Comparison of ENCODE assay signal across 8 cellular contexts in genomic region chr1:85258536-85259117, GRCh38. TPM values are rescaled to one million over a fixed set of nuclear protein-coding genes. Genes with fewer than 3 reads are reported as not detected.
A peak's percentile ranks its signal among the peaks of the same experiment; 100 is the strongest.
DNase-seq lines count a peak whose midpoint lies in the region; ATAC-seq, FAIRE-seq and TF ChIP-seq lines count a peak whose summit lies in the region.

No MANE protein-coding gene starts in this region.

- peak; percentile 27 for FAIRE-seq in H54 (lab: Jason Lieb, UNC)

- no peak for TF ChIP-seq CTCF in activated B cell treated with CpG ODN at 0.5 μM for 24 hours (IDR thresholded peaks at IDR 0.05)

- H3K4me3 ChIP-seq in right cardiac atrium (ENCODE audit: low read length) = peak overlapping the region; percentile 96

- peaks cover 56% of the 10 kb centered on the region for H3K36me3 Mint-ChIP-seq in activated B cell treated with CpG ODN at 0.5 μM for 24 hours (ENCODE audit: low read depth)
- peaks cover 65% of the 10 kb centered on the region for H3K36me3 Mint-ChIP-seq in stimulated activated effector memory CD8-positive, alpha-beta T cell treated with anti-CD3 and anti-CD28 coated beads, Interleukin-12 subunit alpha, Interleukin-12 subunit beta, amount 100 ng/mL, for 72 hours

- intact Hi-C loops in activated B cell treated with CpG ODN at 0.5 μM for 24 hours (cut with micrococcal nuclease) = loop anchor here (1.0 to 10.0 kb wide), 9 partner anchors 18 to 824 kb away; partner anchors contain the start of genes BCL10, GNG5, MCOLN2 and SPATA1
- intact Hi-C loops in right cardiac atrium (cut with DNase I) = loop anchor here (5.0 to 10.0 kb wide), 4 partner anchors 146 to 316 kb away; no protein-coding TSS in a partner anchor

- no peaks in the 10 kb centered on the region for H3K4me1 ChIP-seq in right cardiac atrium (ENCODE audit: control insufficient read depth, insufficient read depth, low read length)

- peak overlapping the region; percentile 98 for H3K4me3 Mint-ChIP-seq in activated B cell treated with CpG ODN at 0.5 μM for 24 hours
- H3K4me3 Mint-ChIP-seq in stimulated activated effector memory CD8-positive, alpha-beta T cell treated with anti-CD3 and anti-CD28 coated beads, Interleukin-12 subunit alpha, Interleukin-12 subunit beta, amount 100 ng/mL, for 72 hours = peak overlapping the region; percentile 92

- peaks cover 37% of the 10 kb centered on the region for H3K4me1 Mint-ChIP-seq in activated B cell treated with CpG ODN at 0.5 μM for 24 hours
- peaks cover 34% of the 10 kb centered on the region for H3K4me1 Mint-ChIP-seq in stimulated activated effector memory CD8-positive, alpha-beta T cell treated with anti-CD3 and anti-CD28 coated beads, Interleukin-12 subunit alpha, Interleukin-12 subunit beta, amount 100 ng/mL, for 72 hours

- H3K27me3 Mint-ChIP-seq in activated B cell treated with CpG ODN at 0.5 μM for 24 hours = no peaks in the 10 kb centered on the region

- POLR2A ChIA-PET in activated B cell treated with CpG ODN at 0.5 μM for 24 hours (lab: Charles Lee) = interaction anchor here (0.6 to 4.3 kb wide), 11 partner anchors 9 to 752 kb away, joined by 3 to 115 read pairs (median 4); partner anchors contain the start of genes BCL10, GNG5 and SPATA1

- H3K9me3 ChIP-seq in right cardiac atrium (ENCODE audit: control insufficient read depth, low read length) = no peaks in the 10 kb centered on the region

- no peaks in the 10 kb centered on the region for H3K9me3 Mint-ChIP-seq in activated B cell treated with CpG ODN at 0.5 μM for 24 hours
- H3K9me3 Mint-ChIP-seq in stimulated activated effector memory CD8-positive, alpha-beta T cell treated with anti-CD3 and anti-CD28 coated beads, Interleukin-12 subunit alpha, Interleukin-12 subunit beta, amount 100 ng/mL, for 72 hours = no peaks in the 10 kb centered on the region

- ATAC-seq in activated B cell treated with CpG ODN at 0.5 μM for 24 hours (ENCODE audit: low read depth) = no peak
- no peak for ATAC-seq in right cardiac atrium
- no peak for ATAC-seq in stimulated activated effector memory CD8-positive, alpha-beta T cell treated with anti-CD3 and anti-CD28 coated beads, Interleukin-12 subunit alpha, Interleukin-12 subunit beta, amount 100 ng/mL, for 72 hours
- ATAC-seq in GM19455 (IDR thresholded peaks at IDR 0.05; ENCODE audit: unreplicated experiment) = no peak
- no peak for ATAC-seq in GM21515 (IDR thresholded peaks at IDR 0.05; ENCODE audit: unreplicated experiment)
- no peak for ATAC-seq in GM21360 (IDR thresholded peaks at IDR 0.05; ENCODE audit: unreplicated experiment)

- DNase-seq in H54 (ENCODE audit: insufficient read length, low spot score) = no peak
- no peak for DNase-seq in activated B cell treated with CpG ODN at 0.5 μM for 24 hours
- peak in 1 of 3 donors; percentile 80 for DNase-seq in right cardiac atrium
- DNase-seq in stimulated activated effector memory CD8-positive, alpha-beta T cell treated with anti-CD3 and anti-CD28 coated beads, Interleukin-12 subunit alpha, Interleukin-12 subunit beta, amount 100 ng/mL, for 72 hours (ENCODE audit: low spot score in 2 of 2) = no peak
- DNase-seq in activated CD4-positive, CD25-positive, alpha-beta regulatory T cell (lab: John Stamatoyannopoulos, UW) = no peak

- H3K27ac ChIP-seq in right cardiac atrium (ENCODE audit: low read length) = no peak overlapping the region

- CTCF ChIA-PET in activated B cell treated with CpG ODN at 0.5 μM for 24 hours (lab: Charles Lee) = interaction anchor here (0.8 to 6.4 kb wide), 7 partner anchors 8 to 315 kb away, joined by 3 to 89 read pairs (median 5); partner anchors contain the start of gene BCL10

- no peak for TF ChIP-seq POLR2A in H54 (IDR thresholded peaks at IDR 0.05; ENCODE audit: low read depth, low read length)

- no peaks in the 10 kb centered on the region for H3K27me3 ChIP-seq in right cardiac atrium (ENCODE audit: control insufficient read depth, insufficient read depth)

- 6% methylated on average over 19 of the region's 19 CpGs for WGBS in right cardiac atrium

- peak overlapping the region; percentile 7 for H3K27ac Mint-ChIP-seq in activated B cell treated with CpG ODN at 0.5 μM for 24 hours
- peak overlapping the region; percentile 97 for H3K27ac Mint-ChIP-seq in stimulated activated effector memory CD8-positive, alpha-beta T cell treated with anti-CD3 and anti-CD28 coated beads, Interleukin-12 subunit alpha, Interleukin-12 subunit beta, amount 100 ng/mL, for 72 hours

RNA-seq across cellular contexts. Expression of gene C1orf52, which starts 0.8 kb away (rescaled TPM):
- total RNA-seq in activated B cell treated with CpG ODN at 0.5 μM for 24 hours (31.4 and 32.0 TPM in 2 replicates), right cardiac atrium (10 to 100 TPM; 15.8 to 20.1 (median 17.9) TPM)
- polyA plus RNA-seq in right cardiac atrium = 15.0 TPM

RNA-seq across cellular contexts. Expression of gene BCL10, which starts 17.8 kb away (rescaled TPM):
- total RNA-seq in activated B cell treated with CpG ODN at 0.5 μM for 24 hours = 52.5 and 53.3 TPM in 2 replicates
- total RNA-seq in right cardiac atrium = 10 to 100 TPM in 3 of 4 donors, 1 to 10 TPM in 1; 8.6 to 11.7 (median 10.9) TPM
- polyA plus RNA-seq in right cardiac atrium = 5.7 TPM

RNA-seq across cellular contexts. Expression of gene SYDE2, which starts 57.8 kb away (rescaled TPM):
- total RNA-seq in activated B cell treated with CpG ODN at 0.5 μM for 24 hours = 0.38 and 0.64 TPM in 2 replicates
- total RNA-seq in right cardiac atrium = 10 to 100 TPM; 14.9 to 19.6 (median 15.6) TPM
- 2.8 TPM for polyA plus RNA-seq in right cardiac atrium
